ENCODE assay signal across 1 cellular context in genomic region chr17:44222112-44222869, GRCh38.
A peak's percentile ranks its signal among the peaks of the same experiment; 100 is the strongest.
TF ChIP-seq lines count a peak whose summit lies in the region.

No MANE protein-coding gene starts in this region.

TF ChIP-seq in HepG2, 621 proteins besides CTCF, POLR2A, EP300 and RAD21 (continued from another document and continues in another):
- no peak for TF ChIP-seq AFF4 (CRISPR knock-in tag; IDR thresholded peaks at IDR 0.05)
- peak; percentile 88 for TF ChIP-seq ZFY (CRISPR knock-in tag; IDR thresholded peaks at IDR 0.05)
- TF ChIP-seq PITX1 (CRISPR knock-in tag; IDR thresholded peaks at IDR 0.05) = no peak
- no peak for TF ChIP-seq ZNF556 (CRISPR knock-in tag; IDR thresholded peaks at IDR 0.05; ENCODE audit: borderline replicate concordance)
- no peak for TF ChIP-seq ZMAT5 (CRISPR knock-in tag; IDR thresholded peaks at IDR 0.05; ENCODE audit: borderline replicate concordance, low read depth)
- no peak for TF ChIP-seq ZNF564 (CRISPR knock-in tag; IDR thresholded peaks at IDR 0.05)
- peak; percentile 23; the same call in 1 of the 2 replicates for TF ChIP-seq MXD3 (CRISPR knock-in tag; IDR thresholded peaks at IDR 0.05)
- TF ChIP-seq CHD4 (IDR thresholded peaks at IDR 0.05; ENCODE audit: borderline replicate concordance, low read length) = no peak
- no peak for TF ChIP-seq TCF12 (IDR thresholded peaks at IDR 0.05)
- peak; percentile 49; the same call in 1 of the 2 replicates for TF ChIP-seq TCF12 (CRISPR knock-in tag; IDR thresholded peaks at IDR 0.05)
- 0 out of 2 replicates have a peak, but pooled peaks have one; percentile 35 for TF ChIP-seq MTA1 (CRISPR knock-in tag; IDR thresholded peaks at IDR 0.05; ENCODE audit: borderline replicate concordance)
- no peak for TF ChIP-seq RARG (CRISPR knock-in tag; IDR thresholded peaks at IDR 0.05; ENCODE audit: low read depth)
- TF ChIP-seq KLF13 (CRISPR knock-in tag; IDR thresholded peaks at IDR 0.05) = no peak
- TF ChIP-seq MYC (CRISPR knock-in tag; IDR thresholded peaks at IDR 0.05; ENCODE audit: borderline replicate concordance) = peak; percentile 67
- no peak for TF ChIP-seq ZNF724P (CRISPR knock-in tag; IDR thresholded peaks at IDR 0.05; ENCODE audit: borderline replicate concordance)
- TF ChIP-seq STAG1 (CRISPR knock-in tag; IDR thresholded peaks at IDR 0.05) = peak; percentile 35
- TF ChIP-seq PHF8 (CRISPR knock-in tag; IDR thresholded peaks at IDR 0.05) = no peak; the same call in 1 of the 2 replicates
- TF ChIP-seq ZNF552 (CRISPR knock-in tag; IDR thresholded peaks at IDR 0.05; ENCODE audit: borderline replicate concordance) = no peak
- no peak for TF ChIP-seq SIX4 (CRISPR knock-in tag; IDR thresholded peaks at IDR 0.05)
- peak; percentile 74 for TF ChIP-seq ZFX (CRISPR knock-in tag; IDR thresholded peaks at IDR 0.05; ENCODE audit: low read depth)
- TF ChIP-seq MTA3 (CRISPR knock-in tag; IDR thresholded peaks at IDR 0.05) = no peak
- TF ChIP-seq CENPBD1 (CRISPR knock-in tag; IDR thresholded peaks at IDR 0.05; ENCODE audit: borderline replicate concordance, low read depth) = no peak
- peak; percentile 91 for TF ChIP-seq UBTF (CRISPR knock-in tag; IDR thresholded peaks at IDR 0.05)
- TF ChIP-seq MAF1 (CRISPR knock-in tag; IDR thresholded peaks at IDR 0.05; ENCODE audit: borderline replicate concordance) = 0 out of 2 replicates have a peak, but pooled peaks have one; percentile 73
- TF ChIP-seq REST (IDR thresholded peaks at IDR 0.05; ENCODE audit: borderline replicate concordance in 1 of 2, low read depth in 1 of 2, low read length in 2 of 2) = no peak
- TF ChIP-seq RXRB (CRISPR knock-in tag; IDR thresholded peaks at IDR 0.05; ENCODE audit: borderline replicate concordance) = no peak; the same call in 1 of the 2 replicates
- TF ChIP-seq TFDP1 (CRISPR knock-in tag; IDR thresholded peaks at IDR 0.05; ENCODE audit: borderline replicate concordance) = no peak
- no peak for TF ChIP-seq ZNF703 (CRISPR knock-in tag; IDR thresholded peaks at IDR 0.05; ENCODE audit: borderline replicate concordance)
- TF ChIP-seq MLLT10 (CRISPR knock-in tag; IDR thresholded peaks at IDR 0.05) = no peak
- no peak; the same call in 1 of the 2 replicates for TF ChIP-seq PPARG (CRISPR knock-in tag; conservative IDR thresholded peaks at IDR 0.05)
- TF ChIP-seq ZBTB39 (CRISPR knock-in tag; IDR thresholded peaks at IDR 0.05) = no peak
- no peak for TF ChIP-seq FOXM1 (CRISPR knock-in tag; IDR thresholded peaks at IDR 0.05)
- TF ChIP-seq ZNF629 (CRISPR knock-in tag; conservative IDR thresholded peaks at IDR 0.05) = no peak; the same call in 1 of the 2 replicates
- TF ChIP-seq ZNF691 (CRISPR knock-in tag; IDR thresholded peaks at IDR 0.05; ENCODE audit: borderline replicate concordance, low read depth) = peak; percentile 88
- TF ChIP-seq SKIL (CRISPR knock-in tag; IDR thresholded peaks at IDR 0.05; ENCODE audit: borderline replicate concordance) = no peak
- peak; percentile 68; the same call in 1 of the 2 replicates for TF ChIP-seq ZFP91 (CRISPR knock-in tag; IDR thresholded peaks at IDR 0.05; ENCODE audit: borderline replicate concordance)
- no peak for TF ChIP-seq SMARCC2 (IDR thresholded peaks at IDR 0.05)
